36 cellular contexts compared by ENCODE assay signal in genomic region chr4:41517747-41518146, GRCh38. TPM values are rescaled to one million over a fixed set of nuclear protein-coding genes. Genes with fewer than 3 reads are reported as not detected.
"Had no signal": no experiment of that assay in that cellular context is flagged by ENCODE, and none has a peak within 500 bp of the region (broad histone marks: within the 10 kb centered on the region; RNA-seq: fewer than 3 reads in every experiment).

No MANE protein-coding gene starts in this region.

- H3K27me3 Mint-ChIP-seq: activated CD4-positive, alpha-beta memory T cell treated with anti-CD3 and anti-CD28 coated beads, Interleukin-2, amount 10 ng/mL, durations not matched to agents 7 days and 5 days; activated CD4-positive, alpha-beta T cell treated with anti-CD3 and anti-CD28 coated beads, Interleukin-2, amount 10 ng/mL, durations not matched to agents 7 days and 5 days; activated naive CD4-positive, alpha-beta T cell treated with anti-CD3 and anti-CD28 coated beads, Interleukin-2, amount 10 ng/mL, durations not matched to agents 7 days and 5 days; activated naive CD8-positive, alpha-beta T cell treated with anti-CD3 and anti-CD28 coated beads, Interleukin-2, amount 10 ng/mL, durations not matched to agents 7 days and 5 days; activated T-cell treated with anti-CD3 and anti-CD28 coated beads, Interleukin-2, amount 50 U/mL, for 24 hours; stimulated activated naive B cell treated with anti-CD40 and anti-IgM and Interleukin-4, amounts not matched to agents 10 μg/mL and 1 μg/mL and 100 μg/mL, for 72 hours had no signal

- H3K9ac ChIP-seq: neural progenitor cell, parathyroid adenoma had no signal

- H3K4me3 ChIP-seq: ascending aorta, cardiac muscle cell, colonic mucosa, esophagus squamous epithelium, left lung, lower lobe of right lung, neural progenitor cell, psoas muscle, right atrium auricular region, stomach, thyroid gland, upper lobe of left lung, vagina had no signal

- ATAC-seq: left lung; natural killer cell; psoas muscle; stimulated activated naive B cell treated with anti-CD40 and anti-IgM and Interleukin-4, amounts not matched to agents 10 μg/mL and 1 μg/mL and 100 μg/mL, for 72 hours had no signal

- H3K27me3 ChIP-seq: ascending aorta, colonic mucosa, esophagus squamous epithelium, left lung, neural progenitor cell, right atrium auricular region, stomach, thyroid gland, upper lobe of left lung, vagina had no signal

- H3K27ac Mint-ChIP-seq: activated CD4-positive, alpha-beta memory T cell treated with anti-CD3 and anti-CD28 coated beads, Interleukin-2, amount 10 ng/mL, durations not matched to agents 7 days and 5 days; activated CD4-positive, alpha-beta T cell treated with anti-CD3 and anti-CD28 coated beads, Interleukin-2, amount 10 ng/mL, durations not matched to agents 7 days and 5 days; activated naive CD4-positive, alpha-beta T cell treated with anti-CD3 and anti-CD28 coated beads, Interleukin-2, amount 10 ng/mL, durations not matched to agents 7 days and 5 days; activated naive CD8-positive, alpha-beta T cell treated with anti-CD3 and anti-CD28 coated beads, Interleukin-2, amount 10 ng/mL, durations not matched to agents 7 days and 5 days; activated T-cell treated with anti-CD3 and anti-CD28 coated beads, Interleukin-2, amount 50 U/mL, for 24 hours; brain; natural killer cell; neural progenitor cell; stimulated activated naive B cell treated with anti-CD40 and anti-IgM and Interleukin-4, amounts not matched to agents 10 μg/mL and 1 μg/mL and 100 μg/mL, for 72 hours had no signal

- DNase-seq: activated CD4-positive, alpha-beta memory T cell treated with anti-CD3 and anti-CD28 coated beads, Interleukin-2, amount 10 ng/mL, durations not matched to agents 7 days and 5 days; activated CD4-positive, alpha-beta T cell treated with anti-CD3 and anti-CD28 coated beads for 1 hour; activated CD4-positive, alpha-beta T cell treated with anti-CD3 and anti-CD28 coated beads, Interleukin-2, amount 10 ng/mL, durations not matched to agents 7 days and 5 days; activated CD8-positive, alpha-beta memory T cell treated with anti-CD3 and anti-CD28 coated beads, Interleukin-2, amount 50 U/mL, for 48 hours; activated gamma-delta T cell; activated naive CD4-positive, alpha-beta T cell treated with anti-CD3 and anti-CD28 coated beads, Interleukin-2, amount 10 ng/mL, durations not matched to agents 7 days and 5 days; activated naive CD8-positive, alpha-beta T cell treated with anti-CD3 and anti-CD28 coated beads, Interleukin-2, amount 10 ng/mL, durations not matched to agents 7 days and 5 days; activated T-cell treated with anti-CD3 and anti-CD28 coated beads, Interleukin-2, amount 50 U/mL, for 24 hours; cerebellar nuclear complex; colonic mucosa; effector CD8-positive, alpha-beta T cell; esophagus squamous epithelium; foreskin melanocyte; kidney glomerular epithelial cell; left lung; lower lobe of right lung; mesenchymal stem cell; natural killer cell; occipital lobe; psoas muscle; stimulated activated CD4-positive, alpha-beta T cell treated with anti-CD3 and anti-CD28 coated beads, Interleukin-15, amount 100 ng/mL, for 24 hours; stimulated activated CD4-positive, alpha-beta T cell treated with anti-CD3 and anti-CD28 coated beads, Interleukin-2, amount 100 ng/mL, for 24 hours; stimulated activated naive B cell treated with anti-CD40 and anti-IgM and Interleukin-4, amounts not matched to agents 10 μg/mL and 1 μg/mL and 100 μg/mL, for 72 hours; stomach; thyroid gland; upper lobe of left lung had no signal

- H3K79me2 ChIP-seq: parathyroid adenoma had no signal

- H2AFZ ChIP-seq: neural progenitor cell, parathyroid adenoma had no signal

- H3K36me3 ChIP-seq: ascending aorta, cardiac muscle cell, colonic mucosa, esophagus squamous epithelium, left lung, lower lobe of right lung, neural progenitor cell, right atrium auricular region, stomach, thyroid gland, upper lobe of left lung, vagina had no signal

- H3K27ac ChIP-seq: ascending aorta, cardiac muscle cell, colonic mucosa, epithelial cell of prostate, esophagus squamous epithelium, left lung, lower lobe of right lung, neural progenitor cell, parathyroid adenoma, psoas muscle, right atrium auricular region, stomach, thyroid gland, upper lobe of left lung, vagina had no signal

- H3K9me3 ChIP-seq: ascending aorta, colonic mucosa, esophagus squamous epithelium, left lung, lower lobe of right lung, psoas muscle, right atrium auricular region, stomach, thyroid gland, upper lobe of left lung, vagina had no signal

- FAIRE-seq: endometrium, TTC549 had no signal

- H3K36me3 Mint-ChIP-seq: activated naive CD4-positive, alpha-beta T cell treated with anti-CD3 and anti-CD28 coated beads, Interleukin-2, amount 10 ng/mL, durations not matched to agents 7 days and 5 days; activated naive CD8-positive, alpha-beta T cell treated with anti-CD3 and anti-CD28 coated beads, Interleukin-2, amount 10 ng/mL, durations not matched to agents 7 days and 5 days; natural killer cell; neural progenitor cell; stimulated activated naive B cell treated with anti-CD40 and anti-IgM and Interleukin-4, amounts not matched to agents 10 μg/mL and 1 μg/mL and 100 μg/mL, for 72 hours had no signal

- H3K4me1 Mint-ChIP-seq: activated CD4-positive, alpha-beta memory T cell treated with anti-CD3 and anti-CD28 coated beads, Interleukin-2, amount 10 ng/mL, durations not matched to agents 7 days and 5 days; activated CD4-positive, alpha-beta T cell treated with anti-CD3 and anti-CD28 coated beads, Interleukin-2, amount 10 ng/mL, durations not matched to agents 7 days and 5 days; activated naive CD4-positive, alpha-beta T cell treated with anti-CD3 and anti-CD28 coated beads, Interleukin-2, amount 10 ng/mL, durations not matched to agents 7 days and 5 days; activated naive CD8-positive, alpha-beta T cell treated with anti-CD3 and anti-CD28 coated beads, Interleukin-2, amount 10 ng/mL, durations not matched to agents 7 days and 5 days; natural killer cell; stimulated activated naive B cell treated with anti-CD40 and anti-IgM and Interleukin-4, amounts not matched to agents 10 μg/mL and 1 μg/mL and 100 μg/mL, for 72 hours had no signal

- H3K4me2 ChIP-seq: neural progenitor cell had no signal

- H3K9me3 Mint-ChIP-seq: activated CD4-positive, alpha-beta memory T cell treated with anti-CD3 and anti-CD28 coated beads, Interleukin-2, amount 10 ng/mL, durations not matched to agents 7 days and 5 days; activated CD4-positive, alpha-beta T cell treated with anti-CD3 and anti-CD28 coated beads, Interleukin-2, amount 10 ng/mL, durations not matched to agents 7 days and 5 days; activated naive CD4-positive, alpha-beta T cell treated with anti-CD3 and anti-CD28 coated beads, Interleukin-2, amount 10 ng/mL, durations not matched to agents 7 days and 5 days; activated naive CD8-positive, alpha-beta T cell treated with anti-CD3 and anti-CD28 coated beads, Interleukin-2, amount 10 ng/mL, durations not matched to agents 7 days and 5 days; activated T-cell treated with anti-CD3 and anti-CD28 coated beads, Interleukin-2, amount 50 U/mL, for 24 hours; brain; neural progenitor cell; stimulated activated naive B cell treated with anti-CD40 and anti-IgM and Interleukin-4, amounts not matched to agents 10 μg/mL and 1 μg/mL and 100 μg/mL, for 72 hours had no signal

- H3K4me1 ChIP-seq: colonic mucosa, esophagus squamous epithelium, neural progenitor cell, parathyroid adenoma, psoas muscle, stomach, vagina had no signal

- H3K4me3 Mint-ChIP-seq: activated CD4-positive, alpha-beta memory T cell treated with anti-CD3 and anti-CD28 coated beads, Interleukin-2, amount 10 ng/mL, durations not matched to agents 7 days and 5 days; activated CD4-positive, alpha-beta T cell treated with anti-CD3 and anti-CD28 coated beads, Interleukin-2, amount 10 ng/mL, durations not matched to agents 7 days and 5 days; activated naive CD4-positive, alpha-beta T cell treated with anti-CD3 and anti-CD28 coated beads, Interleukin-2, amount 10 ng/mL, durations not matched to agents 7 days and 5 days; activated naive CD8-positive, alpha-beta T cell treated with anti-CD3 and anti-CD28 coated beads, Interleukin-2, amount 10 ng/mL, durations not matched to agents 7 days and 5 days; activated T-cell treated with anti-CD3 and anti-CD28 coated beads, Interleukin-2, amount 50 U/mL, for 24 hours; brain; natural killer cell; neural progenitor cell; stimulated activated naive B cell treated with anti-CD40 and anti-IgM and Interleukin-4, amounts not matched to agents 10 μg/mL and 1 μg/mL and 100 μg/mL, for 72 hours had no signal

RNA-seq across cellular contexts. Expression of gene LIMCH1, which starts 20.2 kb away (rescaled TPM):
- total RNA-seq: activated CD4-positive, alpha-beta memory T cell treated with anti-CD3 and anti-CD28 coated beads, Interleukin-2, amount 10 ng/mL, durations not matched to agents 7 days and 5 days; activated CD4-positive, alpha-beta T cell treated with anti-CD3 and anti-CD28 coated beads, Interleukin-2, amount 10 ng/mL, durations not matched to agents 7 days and 5 days; activated naive CD8-positive, alpha-beta T cell treated with anti-CD3 and anti-CD28 coated beads, Interleukin-2, amount 10 ng/mL, durations not matched to agents 7 days and 5 days had no signal
